Comparison of ENCODE assay signal across 28 cellular contexts in the genomic region with DNA sequence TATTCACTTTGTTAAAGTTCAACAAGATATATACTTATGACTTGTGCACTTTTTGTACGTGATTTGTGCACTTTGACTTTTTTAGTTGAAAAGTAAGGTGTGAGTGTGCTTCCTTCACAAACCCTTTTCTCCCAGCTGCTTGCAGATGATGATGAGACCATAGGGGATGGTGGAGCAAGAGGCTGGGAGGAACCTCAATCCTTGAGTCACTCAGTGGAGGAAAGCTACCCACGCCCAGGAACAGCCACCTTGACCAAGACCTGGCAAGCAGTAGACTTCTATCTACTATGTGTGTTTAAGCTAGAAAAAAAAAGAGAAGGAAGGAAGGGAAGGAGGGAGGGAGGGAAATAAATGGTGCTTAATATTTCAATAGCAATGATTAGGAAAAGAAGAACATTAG.
"Had no signal": no experiment of that assay in that cellular context is flagged by ENCODE, and none has a peak within 500 bp of the region (broad histone marks: within the 10 kb centered on the region; RNA-seq: fewer than 3 reads in every experiment).

No MANE protein-coding gene starts in this region.

- H3K4me3 Mint-ChIP-seq: activated B cell treated with CpG ODN at 0.5 μM for 24 hours; activated CD4-positive, alpha-beta T cell treated with anti-CD3 and anti-CD28 coated beads, Interleukin-2, amount 10 ng/mL, durations not matched to agents 24 days and 14 days; activated naive CD4-positive, alpha-beta T cell treated with anti-CD3 and anti-CD28 coated beads for 36 hours; activated naive CD8-positive, alpha-beta T cell treated with anti-CD3 and anti-CD28 coated beads, Interleukin-2, amount 10 ng/mL, durations not matched to agents 7 days and 5 days; activated T-helper 17 cell treated with anti-CD3 and anti-CD28 coated beads, Interleukin-2, amount 50 U/mL, for 72 hours; T-cell had no signal

- H3K36me3 ChIP-seq: adrenal gland, breast epithelium had no signal

- H3K4me2 ChIP-seq: KMS-11 had no signal

- H3K27ac ChIP-seq: adrenal gland, breast epithelium, KMS-11, SK-N-MC had no signal

- H3K9me3 Mint-ChIP-seq: activated B cell treated with CpG ODN at 0.5 μM for 24 hours; activated CD4-positive, alpha-beta T cell treated with anti-CD3 and anti-CD28 coated beads, Interleukin-2, amount 10 ng/mL, durations not matched to agents 24 days and 14 days; activated naive CD4-positive, alpha-beta T cell treated with anti-CD3 and anti-CD28 coated beads for 36 hours; activated naive CD8-positive, alpha-beta T cell treated with anti-CD3 and anti-CD28 coated beads, Interleukin-2, amount 10 ng/mL, durations not matched to agents 7 days and 5 days; activated T-helper 17 cell treated with anti-CD3 and anti-CD28 coated beads, Interleukin-2, amount 50 U/mL, for 72 hours; T-cell had no signal

- H3K4me3 ChIP-seq: adrenal gland, breast epithelium, SK-N-MC had no signal

- H3K27ac Mint-ChIP-seq: activated B cell treated with CpG ODN at 0.5 μM for 24 hours; activated CD4-positive, alpha-beta T cell treated with anti-CD3 and anti-CD28 coated beads, Interleukin-2, amount 10 ng/mL, durations not matched to agents 24 days and 14 days; activated naive CD4-positive, alpha-beta T cell treated with anti-CD3 and anti-CD28 coated beads for 36 hours; activated naive CD8-positive, alpha-beta T cell treated with anti-CD3 and anti-CD28 coated beads, Interleukin-2, amount 10 ng/mL, durations not matched to agents 7 days and 5 days; activated T-helper 17 cell treated with anti-CD3 and anti-CD28 coated beads, Interleukin-2, amount 50 U/mL, for 72 hours; T-cell had no signal

- FAIRE-seq: TTC549 had no signal

- H3K4me1 ChIP-seq: adrenal gland had no signal

- H3K36me3 Mint-ChIP-seq: activated naive CD8-positive, alpha-beta T cell treated with anti-CD3 and anti-CD28 coated beads, Interleukin-2, amount 10 ng/mL, durations not matched to agents 7 days and 5 days; T-cell had no signal

- H3K27me3 ChIP-seq: adrenal gland, breast epithelium had no signal

- H3K9me3 ChIP-seq: adrenal gland, breast epithelium had no signal

- ATAC-seq: activated T-helper 17 cell treated with anti-CD3 and anti-CD28 coated beads, Interleukin-2, amount 50 U/mL, for 72 hours; Right ventricle myocardium inferior; T-cell had no signal

- DNase-seq: activated B cell treated with CpG ODN at 0.5 μM for 24 hours; activated CD4-positive, alpha-beta T cell treated with anti-CD3 and anti-CD28 coated beads for 1 hour; activated CD4-positive, alpha-beta T cell treated with anti-CD3 and anti-CD28 coated beads, Interleukin-2, amount 10 ng/mL, durations not matched to agents 24 days and 14 days; activated CD4-positive, alpha-beta T cell treated with anti-CD3 and anti-CD28 coated beads, Interleukin-2, amount 50 U/mL, for 48 hours; activated gamma-delta T cell; activated naive CD4-positive, alpha-beta T cell treated with anti-CD3 and anti-CD28 coated beads for 36 hours; activated naive CD8-positive, alpha-beta T cell treated with anti-CD3 and anti-CD28 coated beads, Interleukin-2, amount 10 ng/mL, durations not matched to agents 7 days and 5 days; activated T-cell treated with anti-CD3 and anti-CD28 coated beads for 4 hours; activated T-cell treated with anti-CD3 and anti-CD28 coated beads, Interleukin-2, amount 50 U/mL, for 48 hours; adrenal gland; aorta; central memory CD4-positive, alpha-beta T cell; MM.1S; NCI-H1105; NCI-H1436; NCI-H1694 treated with DMSO at 0.1 percent for 48 hours; NCI-H2029 treated with DMSO at 0.1 percent for 48 hours; NCI-H510A treated with DMSO at 0.1 percent for 48 hours; NCI-H69; T-cell; T-helper 2 cell; T1000 had no signal

- H3K9ac ChIP-seq: KMS-11 had no signal
